In genomic region chr10:46106410-46107255, GRCh38 we compare ENCODE assay signal across 8 cellular contexts.
DNase-seq lines count a peak whose midpoint lies in the region; ATAC-seq and TF ChIP-seq lines count a peak whose summit lies in the region.

No MANE protein-coding gene starts in this region.

- H2AFZ ChIP-seq in mesenchymal stem cell (ENCODE audit: low read depth, low read length): peak overlapping the region; percentile 74

- H3K4me3 Mint-ChIP-seq in activated CD4-positive, alpha-beta memory T cell treated with anti-CD3 and anti-CD28 coated beads for 36 hours: peak overlapping the region; percentile 83
- peak overlapping the region; percentile 87 for H3K4me3 Mint-ChIP-seq in endothelial cell (ENCODE audit: unreplicated experiment)
- peak overlapping the region; percentile 85 to 87 for H3K4me3 Mint-ChIP-seq in stimulated activated naive CD8-positive, alpha-beta T cell treated with anti-CD3 and anti-CD28 coated beads, Interleukin-15, amount 100 ng/mL, for 72 hours

- POLR2A ChIA-PET in activated CD4-positive, alpha-beta memory T cell treated with anti-CD3 and anti-CD28 coated beads for 36 hours (lab: Charles Lee): interaction anchor here (0.6 to 1.7 kb wide), 2 partner anchors 37 to 176 kb away, joined by 3 to 7 read pairs; no protein-coding TSS in a partner anchor

- peak overlapping the region; percentile 52 for H3K9ac ChIP-seq in mesenchymal stem cell (ENCODE audit: low read length)

- peak overlapping the region; percentile 52 for H2BK120ac ChIP-seq in mesenchymal stem cell (ENCODE audit: low read depth, low read length)

- peak overlapping the region; percentile 76 for H4K8ac ChIP-seq in mesenchymal stem cell (ENCODE audit: low read length)

- no peak for TF ChIP-seq CTCF in endothelial cell (IDR thresholded peaks at IDR 0.05; ENCODE audit: unreplicated experiment)

- CTCF ChIA-PET in activated CD4-positive, alpha-beta memory T cell treated with anti-CD3 and anti-CD28 coated beads for 36 hours (lab: Charles Lee): no interaction called here

- H3K79me1 ChIP-seq in mesenchymal stem cell (replicated peaks; ENCODE audit: low read length, poor library complexity, severe bottlenecking): no peaks in the 10 kb centered on the region

- no peaks in the 10 kb centered on the region for H3K36me3 ChIP-seq in mesenchymal stem cell (ENCODE audit: control insufficient read depth in 1 of 2, insufficient read depth in 2 of 2, low read depth in 1 of 2, low read length in 2 of 2)

- peaks cover 6% of the 10 kb centered on the region for H3K4me1 ChIP-seq in mesenchymal stem cell (ENCODE audit: control insufficient read depth, insufficient read depth, low read depth, low read length)

- peak overlapping the region in 1 of 2 experiments; percentile 77 for H2BK12ac ChIP-seq in mesenchymal stem cell (ENCODE audit: low read length in 2 of 2)

- H3K4me1 Mint-ChIP-seq in activated CD4-positive, alpha-beta memory T cell treated with anti-CD3 and anti-CD28 coated beads for 36 hours (ENCODE audit: low read depth): peaks cover 14% of the 10 kb centered on the region
- H3K4me1 Mint-ChIP-seq in endothelial cell (ENCODE audit: unreplicated experiment): peaks cover 8% of the 10 kb centered on the region
- H3K4me1 Mint-ChIP-seq in stimulated activated naive CD8-positive, alpha-beta T cell treated with anti-CD3 and anti-CD28 coated beads, Interleukin-15, amount 100 ng/mL, for 72 hours: peaks cover 17% of the 10 kb centered on the region

- H4K91ac ChIP-seq in mesenchymal stem cell (ENCODE audit: low read length): peak overlapping the region; percentile 75

- H3K36me3 Mint-ChIP-seq in activated CD4-positive, alpha-beta memory T cell treated with anti-CD3 and anti-CD28 coated beads for 36 hours: no peaks in the 10 kb centered on the region
- peaks cover 6% of the 10 kb centered on the region for H3K36me3 Mint-ChIP-seq in endothelial cell (ENCODE audit: low read depth, unreplicated experiment)

- H3K23ac ChIP-seq in mesenchymal stem cell (ENCODE audit: low read length in 2 of 2): no peak overlapping the region

- H3K4me3 ChIP-seq in mesenchymal stem cell (ENCODE audit: insufficient read depth in 1 of 2, low read depth in 1 of 2, low read length in 2 of 2): peak overlapping the region; percentile 62 to 77

- peak overlapping the region; percentile 54 to 93 for H3K18ac ChIP-seq in mesenchymal stem cell (ENCODE audit: low read depth in 1 of 2, low read length in 2 of 2)

- WGBS in mesenchymal stem cell: 4% methylated on average over 53 of the region's 55 CpGs

- no peaks in the 10 kb centered on the region for H3K9me3 ChIP-seq in mesenchymal stem cell (ENCODE audit: control insufficient read depth, low read length)

- H2AK5ac ChIP-seq in mesenchymal stem cell (ENCODE audit: low read length, severe bottlenecking): no peak overlapping the region

- no peak overlapping the region for H3K27ac ChIP-seq in mesenchymal stem cell (ENCODE audit: low read length, poor library complexity, severe bottlenecking)

- peak overlapping the region; percentile 12 for H3K27ac Mint-ChIP-seq in activated CD4-positive, alpha-beta memory T cell treated with anti-CD3 and anti-CD28 coated beads for 36 hours
- no peak overlapping the region for H3K27ac Mint-ChIP-seq in endothelial cell (ENCODE audit: unreplicated experiment)
- H3K27ac Mint-ChIP-seq in stimulated activated naive CD8-positive, alpha-beta T cell treated with anti-CD3 and anti-CD28 coated beads, Interleukin-15, amount 100 ng/mL, for 72 hours: peak overlapping the region; percentile 0 to 54

- peaks cover 21% of the 10 kb centered on the region in 2 experiments for H3K27me3 ChIP-seq in mesenchymal stem cell (ENCODE audit: control insufficient read depth in 1 of 2, insufficient read depth in 1 of 2, low read length in 2 of 2)

- intact Hi-C loops in activated CD4-positive, alpha-beta memory T cell treated with anti-CD3 and anti-CD28 coated beads for 36 hours (cut with micrococcal nuclease): loop anchor here (5.0 kb wide), 1 partner anchor 176 kb away; no protein-coding TSS in a partner anchor

- H3K27me3 Mint-ChIP-seq in activated CD4-positive, alpha-beta memory T cell treated with anti-CD3 and anti-CD28 coated beads for 36 hours: no peaks in the 10 kb centered on the region
- peaks cover 15% of the 10 kb centered on the region for H3K27me3 Mint-ChIP-seq in endothelial cell (ENCODE audit: unreplicated experiment)
- H3K27me3 Mint-ChIP-seq in stimulated activated naive CD8-positive, alpha-beta T cell treated with anti-CD3 and anti-CD28 coated beads, Interleukin-15, amount 100 ng/mL, for 72 hours: no peaks in the 10 kb centered on the region

- no peak overlapping the region for H2BK5ac ChIP-seq in mesenchymal stem cell (ENCODE audit: low read depth, low read length, poor library complexity, severe bottlenecking)

- H2BK15ac ChIP-seq in mesenchymal stem cell (ENCODE audit: low read depth, poor library complexity, severe bottlenecking): peak overlapping the region; percentile 69

- H3K9me3 Mint-ChIP-seq in activated CD4-positive, alpha-beta memory T cell treated with anti-CD3 and anti-CD28 coated beads for 36 hours: no peaks in the 10 kb centered on the region
- no peaks in the 10 kb centered on the region for H3K9me3 Mint-ChIP-seq in endothelial cell (ENCODE audit: unreplicated experiment)
- H3K9me3 Mint-ChIP-seq in stimulated activated naive CD8-positive, alpha-beta T cell treated with anti-CD3 and anti-CD28 coated beads, Interleukin-15, amount 100 ng/mL, for 72 hours: no peaks in the 10 kb centered on the region

- DNase-seq in SKM-1 treated with dmso at 0.1 percent for 144 hours (lab: John Stamatoyannopoulos, UW; ENCODE audit: unreplicated experiment) (peak; percentile 42), SKM-1 (lab: John Stamatoyannopoulos, UW; ENCODE audit: unreplicated experiment) (no peak), NCI-H1048 (lab: John Stamatoyannopoulos, UW) (peak; percentile 3), endothelial cell (ENCODE audit: low spot score) (peak; percentile 54), mesenchymal stem cell (peak; percentile 75)
- peak; percentile 72 for DNase-seq in activated CD4-positive, alpha-beta memory T cell treated with anti-CD3 and anti-CD28 coated beads for 36 hours
- peak; percentile 60 to 71 for DNase-seq in stimulated activated naive CD8-positive, alpha-beta T cell treated with anti-CD3 and anti-CD28 coated beads, Interleukin-15, amount 100 ng/mL, for 72 hours

- peak overlapping the region; percentile 95 for H3K4me2 ChIP-seq in mesenchymal stem cell (ENCODE audit: low read length, poor library complexity, severe bottlenecking)

- peak; percentile 93 for ATAC-seq in HG02678 (IDR thresholded peaks at IDR 0.05; ENCODE audit: unreplicated experiment)
- peak; percentile 96 for ATAC-seq in stimulated activated naive CD8-positive, alpha-beta T cell treated with anti-CD3 and anti-CD28 coated beads, Interleukin-15, amount 100 ng/mL, for 72 hours

- H3K4ac ChIP-seq in mesenchymal stem cell (ENCODE audit: low read depth in 1 of 2, low read length in 2 of 2): peak overlapping the region in 1 of 2 experiments; percentile 43

- peak overlapping the region; percentile 57 to 86 for H3K14ac ChIP-seq in mesenchymal stem cell (ENCODE audit: low read length in 2 of 2)
